In genomic region chr1:21579788-21580187, GRCh38 we compare ENCODE assay signal across 19 cellular contexts.
DNase-seq lines count a peak whose midpoint lies in the region; ATAC-seq and TF ChIP-seq lines count a peak whose summit lies in the region.
"Had no signal": no experiment of that assay in that cellular context is flagged by ENCODE, and none has a peak within 500 bp of the region (broad histone marks: within the 10 kb centered on the region; RNA-seq: fewer than 3 reads in every experiment).

No MANE protein-coding gene starts in this region.

- in situ Hi-C loops in GM13976 (cut with MboI; ENCODE audit: low sequenced_read_pairs, unreplicated experiment): no loop called here

- H3K4me3 ChIP-seq in neutrophil (ENCODE audit: low read depth in 1 of 2, low read length in 1 of 2): no peak overlapping the region
- H3K4me3 ChIP-seq: gastroesophageal sphincter, GM12878, skin epidermis, upper lobe of right lung had no signal

- no peaks in the 10 kb centered on the region for H3K9me3 ChIP-seq in neutrophil
- H3K9me3 ChIP-seq: gastroesophageal sphincter, upper lobe of right lung had no signal

- H3K36me3 ChIP-seq in neutrophil: peaks cover 8% of the 10 kb centered on the region
- H3K36me3 ChIP-seq: gastroesophageal sphincter, upper lobe of right lung had no signal

- no peaks in the 10 kb centered on the region for H3K27me3 ChIP-seq in neutrophil
- H3K27me3 ChIP-seq: upper lobe of right lung had no signal

- DNase-seq in DMS79 (lab: John Stamatoyannopoulos, UW): peak; percentile 57
- peak; percentile 58 for DNase-seq in NCI-H345 (lab: John Stamatoyannopoulos, UW)
- DNase-seq in dermis blood vessel endothelial cell: peak; percentile 25
- DNase-seq in NCI-H1694 treated with DMSO at 0.1 percent for 48 hours (lab: John Stamatoyannopoulos, UW): no peak
- no peak for DNase-seq in GM13976 (ENCODE audit: low spot score)
- DNase-seq: activated CD8-positive, alpha-beta memory T cell treated with anti-CD3 and anti-CD28 coated beads for 24 hours; activated naive CD8-positive, alpha-beta T cell treated with anti-CD3 and anti-CD28 coated beads for 36 hours; activated T-cell treated with anti-CD3 and anti-CD28 coated beads, Interleukin-2, amount 50 U/mL, for 72 hours; GDM1; NCI-H146; NCI-H526 treated with DMSO at 0.1 percent for 48 hours; OCI-M1; stimulated activated CD4-positive, alpha-beta T cell treated with anti-CD3 and anti-CD28 coated beads, Interleukin-2, amount 100 ng/mL, for 48 hours; upper lobe of right lung had no signal

- ATAC-seq in GM18909 (IDR thresholded peaks at IDR 0.05; ENCODE audit: poor library complexity, unreplicated experiment): no peak
- ATAC-seq: activated T-cell treated with anti-CD3 and anti-CD28 coated beads, Interleukin-2, amount 50 U/mL, for 72 hours; gastroesophageal sphincter; GM12878; upper lobe of right lung had no signal

- peaks cover 55 to 57% of the 10 kb centered on the region in 2 experiments for H3K4me1 ChIP-seq in neutrophil (ENCODE audit: control insufficient read depth in 1 of 2, insufficient read depth in 1 of 2, low read depth in 1 of 2, low read length in 1 of 2)
- H3K4me1 ChIP-seq: upper lobe of right lung had no signal

- H3K27ac ChIP-seq in neutrophil: peak overlapping the region; percentile 54
- H3K27ac ChIP-seq: gastroesophageal sphincter, skin epidermis, upper lobe of right lung had no signal

- TF ChIP-seq CTCF in neutrophil (IDR thresholded peaks at IDR 0.05) (no peak), GM13976 (IDR thresholded peaks at IDR 0.05; ENCODE audit: borderline replicate concordance, control extremely low read depth, extremely low read depth, insufficient read depth, missing control alignments) (no peak)

Comparison
In these comparisons a context has a peak if more than half of its experiments do, and no peak if none do; other contexts are left out.
1. DNase-seq: peak in DMS79 (single experiment), NCI-H345 (single experiment) and dermis blood vessel endothelial cell (single experiment); none in NCI-H1694 treated with DMSO at 0.1 percent for 48 hours (single experiment) and GM13976 (single experiment).